In genomic region chr19:5030822-5031221, GRCh38 we compare ENCODE assay signal across 14 cellular contexts.
A peak's percentile ranks its signal among the peaks of the same experiment; 100 is the strongest.
DNase-seq lines count a peak whose midpoint lies in the region; ATAC-seq and TF ChIP-seq lines count a peak whose summit lies in the region.
"Had no signal": no experiment of that assay in that cellular context is flagged by ENCODE, and none has a peak within 500 bp of the region (broad histone marks: within the 10 kb centered on the region; RNA-seq: fewer than 3 reads in every experiment).

No MANE protein-coding gene starts in this region.

- peak; percentile 7 for ATAC-seq in HG03045 (IDR thresholded peaks at IDR 0.05; ENCODE audit: unreplicated experiment)
- peak; percentile 13 for ATAC-seq in left colon

- H3K27ac ChIP-seq in SU-DHL-6 (ENCODE audit: low read depth, low read length) (peak overlapping the region; percentile 73), spleen (peak overlapping the region in 2 of 8 donors; percentile 7 to 48)
- H3K27ac ChIP-seq: brain microvascular endothelial cell, parathyroid adenoma, SJSA1 had no signal

- no peak overlapping the region for H3K9ac ChIP-seq in SU-DHL-6 (ENCODE audit: low read length)
- H3K9ac ChIP-seq: parathyroid adenoma had no signal

- no peaks in the 10 kb centered on the region for H3K36me3 ChIP-seq in SU-DHL-6 (ENCODE audit: low read length)
- peaks cover 0 to 36% (median 18%) of the 10 kb centered on the region in 6 donors for H3K36me3 ChIP-seq in spleen

- peaks cover 7 to 83% (median 44%) of the 10 kb centered on the region in 6 donors for H3K4me1 ChIP-seq in spleen

- no peaks in the 10 kb centered on the region for H4K20me1 ChIP-seq in SU-DHL-6 (ENCODE audit: low read depth, low read length)

- TF ChIP-seq CTCF in SU-DHL-6 (IDR thresholded peaks at IDR 0.05; ENCODE audit: insufficient read depth, low read length, poor library complexity, severe bottlenecking): no peak
- no peak for TF ChIP-seq CTCF in spleen (IDR thresholded peaks at IDR 0.05 in 8 of 11, conservative IDR thresholded peaks at IDR 0.05 in 3 of 11)

- H3K27me3 ChIP-seq in SU-DHL-6 (ENCODE audit: low read length) (no peaks in the 10 kb centered on the region), spleen (replicated peaks in 1 of 7) (no peaks in the 10 kb centered on the region)
- H3K27me3 ChIP-seq: BE2C, brain microvascular endothelial cell, SJSA1 had no signal

- no peak overlapping the region for H3K4me3 ChIP-seq in SU-DHL-6 (ENCODE audit: insufficient read depth, low read length, poor library complexity, severe bottlenecking)
- no peak overlapping the region for H3K4me3 ChIP-seq in spleen
- H3K4me3 ChIP-seq: SJSA1, skin epidermis had no signal

- intact Hi-C loops in left colon (cut with DNase I, micrococcal nuclease) (loop anchor here in 1 of 2 donors (10.0 kb wide), 1 partner anchor 156 kb away; no protein-coding TSS in a partner anchor), spleen (cut with DNase I; ENCODE audit: low total_unique reads) (loop anchor here (5.0 kb wide), 2 partner anchors 159 to 219 kb away; no protein-coding TSS in a partner anchor)

- no peak for TF ChIP-seq POLR2A in spleen (IDR thresholded peaks at IDR 0.05)

- H3K9me3 ChIP-seq in SU-DHL-6 (ENCODE audit: insufficient read depth, low read length) (no peaks in the 10 kb centered on the region), spleen (no peaks in the 10 kb centered on the region)
- H3K9me3 ChIP-seq: BE2C, SJSA1 had no signal

- no peaks in the 10 kb centered on the region for H3K9me2 ChIP-seq in SU-DHL-6 (replicated peaks; ENCODE audit: insufficient read depth, low read length)

- WGBS in spleen, 5 donors: 86 to 100% (median 96%) methylated on average over 5 to 13 of the region's 13 CpGs

- H2AFZ ChIP-seq in SU-DHL-6 (ENCODE audit: low read depth, low read length, severe bottlenecking): peak overlapping the region; percentile 25
- H2AFZ ChIP-seq: parathyroid adenoma had no signal

- DNase-seq in left colon: no peak
- peak; percentile 74 for DNase-seq in spleen
- DNase-seq in activated CD4-positive, alpha-beta T cell treated with anti-CD3 and anti-CD28 coated beads for 1 hour: no peak
- no peak for DNase-seq in GDM1 (lab: John Stamatoyannopoulos, UW)
- no peak for DNase-seq in UCSD-AML1 (lab: John Stamatoyannopoulos, UW; ENCODE audit: unreplicated experiment)
- DNase-seq: NCI-H1048, NCI-H2081 treated with DMSO at 0.1 percent for 48 hours had no signal

- H3K79me2 ChIP-seq in SU-DHL-6 (ENCODE audit: insufficient read depth, low read length): no peaks in the 10 kb centered on the region

- H3F3A ChIP-seq in SU-DHL-6 (ENCODE audit: insufficient read depth): peaks cover 18% of the 10 kb centered on the region

- H3K4me2 ChIP-seq in SU-DHL-6 (ENCODE audit: low read depth, low read length, poor library complexity, severe bottlenecking): peak overlapping the region; percentile 18
